ENCODE assay signal across 8 cellular contexts in genomic region chr2:10078704-10079191, GRCh38. TPM values are rescaled to one million over a fixed set of nuclear protein-coding genes. Genes with fewer than 3 reads are reported as not detected.
A peak's percentile ranks its signal among the peaks of the same experiment; 100 is the strongest.
DNase-seq lines count a peak whose midpoint lies in the region; ATAC-seq, FAIRE-seq and TF ChIP-seq lines count a peak whose summit lies in the region.

No MANE protein-coding gene starts in this region.

- peaks cover 24% of the 10 kb centered on the region for H3K4me1 ChIP-seq in CD4-positive, alpha-beta memory T cell (ENCODE audit: insufficient read depth, low read length)
- no peaks in the 10 kb centered on the region for H3K4me1 ChIP-seq in pancreas

- H3K36me3 Mint-ChIP-seq in CD4-positive, alpha-beta memory T cell: peaks cover 0 to 4% of the 10 kb centered on the region in 2 donors

- peaks cover 47 to 56% of the 10 kb centered on the region in 2 donors for H3K27me3 Mint-ChIP-seq in CD4-positive, alpha-beta memory T cell

- no peaks in the 10 kb centered on the region for H3K36me3 ChIP-seq in CD4-positive, alpha-beta memory T cell (ENCODE audit: insufficient read depth, low read length)
- no peaks in the 10 kb centered on the region for H3K36me3 ChIP-seq in pancreas

- DNase-seq in CD4-positive, alpha-beta memory T cell: no peak
- DNase-seq in fibroblast of villous mesenchyme (ENCODE audit: low read depth) (no peak), pancreas (no peak), medulla oblongata (ENCODE audit: extremely low spot score) (no peak)
- no peak for DNase-seq in stimulated activated CD4-positive, alpha-beta T cell treated with anti-CD3 and anti-CD28 coated beads, Interleukin-4, amount 100 ng/mL, for 4 hours

- ATAC-seq in SK-N-SH treated with all-trans-retinoic acid at 6 μM for 48 hours (peak; percentile 48), pancreas (peak in 3 of 4 donors; percentile 14 to 36 (median 32)), HG03432 (IDR thresholded peaks at IDR 0.05; ENCODE audit: unreplicated experiment) (no peak), GM21367 (IDR thresholded peaks at IDR 0.05; ENCODE audit: unreplicated experiment) (no peak)

- WGBS in pancreas, 2 donors: 38% methylated on average over 8 of the region's 8 CpGs

- peaks cover 36% of the 10 kb centered on the region for H3K27me3 ChIP-seq in CD4-positive, alpha-beta memory T cell (ENCODE audit: insufficient read depth, low read length)
- H3K27me3 ChIP-seq in pancreas: no peaks in the 10 kb centered on the region

- no peaks in the 10 kb centered on the region for H3K9me3 ChIP-seq in CD4-positive, alpha-beta memory T cell (ENCODE audit: control insufficient read depth in 1 of 2, low read length in 2 of 2)
- no peaks in the 10 kb centered on the region for H3K9me3 ChIP-seq in pancreas

- no peak for FAIRE-seq in pancreas (lab: Jason Lieb, UNC)

- H3K4me1 Mint-ChIP-seq in CD4-positive, alpha-beta memory T cell: peaks cover 8 to 20% (median 11%) of the 10 kb centered on the region in 4 donors

- TF ChIP-seq CTCF in fibroblast of villous mesenchyme (IDR thresholded peaks at IDR 0.05; ENCODE audit: insufficient read depth, low read depth, low read length) (no peak), pancreas (IDR thresholded peaks at IDR 0.05) (no peak)

- intact Hi-C loops in CD4-positive, alpha-beta memory T cell (cut with micrococcal nuclease): no loop called here
- intact Hi-C loops in pancreas (cut with DNase I): no loop called here

- no peak overlapping the region for H3K27ac ChIP-seq in CD4-positive, alpha-beta memory T cell (ENCODE audit: low read depth, low read length)
- peak overlapping the region; percentile 61 to 78 (median 74) for H3K27ac ChIP-seq in pancreas

- POLR2A ChIA-PET in CD4-positive, alpha-beta memory T cell (lab: Charles Lee; ENCODE audit: partially characterized antibody): no interaction called here

- CTCF ChIA-PET in CD4-positive, alpha-beta memory T cell (lab: Charles Lee; ENCODE audit: partially characterized antibody): interaction anchor here (0.7 to 1.4 kb wide), 4 partner anchors 10 to 356 kb away, joined by 3 to 6 read pairs (median 3); no protein-coding TSS in a partner anchor

- H3K4me3 Mint-ChIP-seq in CD4-positive, alpha-beta memory T cell: peak overlapping the region in 7 of 8 donors; percentile 44 to 91 (median 84)

- peak overlapping the region in 2 of 7 donors; percentile 19 to 83 for H3K27ac Mint-ChIP-seq in CD4-positive, alpha-beta memory T cell

- peaks cover 0 to 2% (median 0%) of the 10 kb centered on the region in 8 donors for H3K9me3 Mint-ChIP-seq in CD4-positive, alpha-beta memory T cell

- no peak overlapping the region for H3K4me3 ChIP-seq in CD4-positive, alpha-beta memory T cell (ENCODE audit: low read length in 2 of 2)
- H3K4me3 ChIP-seq in fibroblast of villous mesenchyme (ENCODE audit: low read depth, low read length) (peak overlapping the region; percentile 43), pancreas (peak overlapping the region; percentile 40 to 64 (median 50))

TF ChIP-seq in SK-N-SH treated with all-trans-retinoic acid at 6 μM for 48 hours, 23 proteins besides CTCF, POLR2A, EP300 and RAD21:
- TF ChIP-seq RARB (CRISPR knock-in tag; IDR thresholded peaks at IDR 0.05) (no peak), ZNF565 (CRISPR knock-in tag; conservative IDR thresholded peaks at IDR 0.05; ENCODE audit: low read depth) (no peak), TCF4 (CRISPR knock-in tag; IDR thresholded peaks at IDR 0.05; ENCODE audit: borderline replicate concordance) (no peak), ZFP3 (CRISPR knock-in tag; IDR thresholded peaks at IDR 0.05) (no peak), ZNF8 (CRISPR knock-in tag; IDR thresholded peaks at IDR 0.05) (no peak), BACH2 (CRISPR knock-in tag; IDR thresholded peaks at IDR 0.05; ENCODE audit: borderline replicate concordance) (no peak), ZFP30 (CRISPR knock-in tag; IDR thresholded peaks at IDR 0.05) (no peak), CREB5 (CRISPR knock-in tag; IDR thresholded peaks at IDR 0.05; ENCODE audit: low read depth) (no peak), PPARA (CRISPR knock-in tag; IDR thresholded peaks at IDR 0.05; ENCODE audit: borderline replicate concordance) (no peak), ZNF70 (CRISPR knock-in tag; IDR thresholded peaks at IDR 0.05) (no peak), POU6F1 (CRISPR knock-in tag; IDR thresholded peaks at IDR 0.05; ENCODE audit: borderline replicate concordance, low read depth) (no peak)
- TF ChIP-seq, protein P1, sequence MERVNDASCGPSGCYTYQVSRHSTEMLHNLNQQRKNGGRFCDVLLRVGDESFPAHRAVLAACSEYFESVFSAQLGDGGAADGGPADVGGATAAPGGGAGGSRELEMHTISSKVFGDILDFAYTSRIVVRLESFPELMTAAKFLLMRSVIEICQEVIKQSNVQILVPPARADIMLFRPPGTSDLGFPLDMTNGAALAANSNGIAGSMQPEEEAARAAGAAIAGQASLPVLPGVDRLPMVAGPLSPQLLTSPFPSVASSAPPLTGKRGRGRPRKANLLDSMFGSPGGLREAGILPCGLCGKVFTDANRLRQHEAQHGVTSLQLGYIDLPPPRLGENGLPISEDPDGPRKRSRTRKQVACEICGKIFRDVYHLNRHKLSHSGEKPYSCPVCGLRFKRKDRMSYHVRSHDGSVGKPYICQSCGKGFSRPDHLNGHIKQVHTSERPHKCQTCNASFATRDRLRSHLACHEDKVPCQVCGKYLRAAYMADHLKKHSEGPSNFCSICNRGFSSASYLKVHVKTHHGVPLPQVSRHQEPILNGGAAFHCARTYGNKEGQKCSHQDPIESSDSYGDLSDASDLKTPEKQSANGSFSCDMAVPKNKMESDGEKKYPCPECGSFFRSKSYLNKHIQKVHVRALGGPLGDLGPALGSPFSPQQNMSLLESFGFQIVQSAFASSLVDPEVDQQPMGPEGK (CRISPR knock-in tag; IDR thresholded peaks at IDR 0.05; ENCODE audit: borderline replicate concordance): no peak

RNA-seq across cellular contexts. Expression of gene CYS1, which starts 1.5 kb away (rescaled TPM):
- not detected for total RNA-seq in CD4-positive, alpha-beta memory T cell
- not detected for polyA plus RNA-seq in CD4-positive, alpha-beta memory T cell
- 1.6 and 2.2 TPM in 2 replicates for total RNA-seq in fibroblast of villous mesenchyme
- 10 to 100 TPM; 19.4 to 27.9 (median 21.7) TPM for total RNA-seq in pancreas
- 10 to 100 TPM; 18.9 to 51.3 TPM for polyA plus RNA-seq in pancreas

RNA-seq across cellular contexts. Expression of gene KLF11, which starts 35.4 kb away (rescaled TPM):
- 1 to 10 TPM; 7.0 TPM for total RNA-seq in CD4-positive, alpha-beta memory T cell
- polyA plus RNA-seq in CD4-positive, alpha-beta memory T cell: 1 to 10 TPM; 8.8 to 9.8 TPM
- total RNA-seq in fibroblast of villous mesenchyme: 6.9 and 9.7 TPM in 2 replicates
- 10 to 100 TPM; 17.3 to 41.2 (median 27.0) TPM for total RNA-seq in pancreas
- polyA plus RNA-seq in pancreas: 10 to 100 TPM in 1 of 2 donors, 1 to 10 TPM in 1; 6.4 to 16.4 TPM

RNA-seq across cellular contexts. Expression of gene RRM2, which starts 43.8 kb away (rescaled TPM):
- under 1 TPM in 1 of 2 experiments, not detected in 1; 0.42 TPM for total RNA-seq in CD4-positive, alpha-beta memory T cell
- under 1 TPM; 0.48 to 0.77 TPM for polyA plus RNA-seq in CD4-positive, alpha-beta memory T cell
- total RNA-seq in fibroblast of villous mesenchyme (45.8 and 58.6 TPM in 2 replicates), pancreas (1 to 10 TPM in 4 of 6 donors, under 1 TPM in 2; 0.24 to 3.0 (median 2.1) TPM)
- under 1 TPM; 0.16 to 0.27 TPM for polyA plus RNA-seq in pancreas

Comparison
In these comparisons a context has a peak if more than half of its experiments do, and no peak if none do; other contexts are left out.
1. H3K4me3 ChIP-seq: peak in fibroblast of villous mesenchyme (single experiment) and pancreas (4 of 4); none in CD4-positive, alpha-beta memory T cell (0 of 2).
2. ATAC-seq: peak in SK-N-SH treated with all-trans-retinoic acid at 6 μM for 48 hours (single experiment) and pancreas (3 of 4); none in HG03432 (single experiment) and GM21367 (single experiment).
3. RNA of gene RRM2, which starts 43.8 kb away (total RNA-seq): 45.8 to 58.6 TPM in fibroblast of villous mesenchyme; 0.24 to 3.0 TPM in pancreas and 0.42 TPM in CD4-positive, alpha-beta memory T cell; every median in the first group is over 10 times any median in the second.